ENCODE assay signal across 21 cellular contexts in the genomic region with DNA sequence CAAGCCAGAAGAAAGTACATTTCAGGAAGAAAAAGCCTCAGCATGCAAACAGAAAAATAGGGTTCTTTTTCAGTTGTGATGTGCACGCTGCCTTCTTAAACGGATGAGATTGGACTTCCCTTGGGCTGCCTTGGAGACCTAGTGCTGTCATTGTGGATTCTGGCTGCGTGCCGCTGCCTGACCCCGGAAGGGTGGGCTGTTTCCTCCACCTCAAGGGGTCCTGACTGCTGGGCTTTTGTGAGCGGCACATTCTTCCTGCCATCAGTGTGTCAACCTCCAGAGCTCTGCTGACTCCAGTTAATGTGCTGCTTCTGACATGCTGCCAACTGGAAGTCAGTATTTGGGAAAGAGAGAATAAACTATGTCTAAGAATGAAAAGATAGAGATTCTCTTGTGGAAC. TPM values are rescaled to one million over a fixed set of nuclear protein-coding genes. Genes with fewer than 3 reads are reported as not detected.
DNase-seq lines count a peak whose midpoint lies in the region; ATAC-seq, FAIRE-seq and TF ChIP-seq lines count a peak whose summit lies in the region.
"Had no signal": no experiment of that assay in that cellular context is flagged by ENCODE, and none has a peak within 500 bp of the region (broad histone marks: within the 10 kb centered on the region; RNA-seq: fewer than 3 reads in every experiment).

No MANE protein-coding gene starts in this region.

- H4K20me1 ChIP-seq in HepG2 (ENCODE audit: insufficient read depth, low read length), result no peaks in the 10 kb centered on the region; the same call in 1 of the 2 replicates

- POLR2A ChIA-PET in HepG2 (lab: Yijun Ruan, JAX), result interaction anchor here (1.0 kb wide), 1 partner anchor 25 kb away, joined by 3 read pairs; the partner anchor contains the start of genes CCNK and SETD3
- POLR2A ChIA-PET in Panc1 (lab: Charles Lee), result no interaction called here

- TF ChIP-seq RAD21 in liver (IDR thresholded peaks at IDR 0.05) (no peak), HepG2 (CRISPR knock-in tag; IDR thresholded peaks at IDR 0.05) (no peak)

- peaks cover 77% of the 10 kb centered on the region for H3K36me3 Mint-ChIP-seq in endodermal cell (ENCODE audit: low read depth)

- CTCF ChIA-PET in HepG2 (lab: Yijun Ruan, JAX; ENCODE audit: low intra/inter-chr PET ratio, low total read pairs), result no interaction called here
- CTCF ChIA-PET in Panc1 (lab: Charles Lee), result no interaction called here

- H3K4me3 Mint-ChIP-seq in endodermal cell, result no peak overlapping the region

- TF ChIP-seq EP300 in HepG2 (IDR thresholded peaks at IDR 0.05; ENCODE audit: low read depth in 2 of 2, low read length in 2 of 2) (no peak), HepG2 (CRISPR knock-in tag; IDR thresholded peaks at IDR 0.05; ENCODE audit: borderline replicate concordance) (no peak)

- H3K9me3 Mint-ChIP-seq in endodermal cell, result no peaks in the 10 kb centered on the region

- H3K4me3 ChIP-seq in liver (ENCODE audit: low read depth in 1 of 3, low read length in 3 of 3) (no peak overlapping the region), HepG2 (replicated peaks in 1 of 3; ENCODE audit: insufficient read depth in 1 of 3, low read depth in 2 of 3, low read length in 3 of 3) (no peak overlapping the region), Panc1 (ENCODE audit: low read depth in 2 of 2, low read length in 2 of 2) (no peak overlapping the region), endodermal cell (ENCODE audit: low read length) (no peak overlapping the region)
- H3K4me3 ChIP-seq: A549 had no signal

- H3K27me3 Mint-ChIP-seq in endodermal cell (ENCODE audit: insufficient read depth), result no peaks in the 10 kb centered on the region

- H3K27ac ChIP-seq in liver (ENCODE audit: low read depth in 1 of 2, low read length in 2 of 2) (no peak overlapping the region), HepG2 (ENCODE audit: extremely low read length, insufficient read depth, low read length) (no peak overlapping the region), Panc1 (ENCODE audit: low read length) (no peak overlapping the region), endodermal cell (ENCODE audit: low read depth, low read length) (no peak overlapping the region)
- H3K27ac ChIP-seq: A549 had no signal

- H3K36me3 ChIP-seq in liver (ENCODE audit: control insufficient read depth in 4 of 4, insufficient read depth in 3 of 4, low read depth in 1 of 4, low read length in 3 of 4), result peaks cover 8 to 73% (median 48%) of the 10 kb centered on the region in 4 donors
- H3K36me3 ChIP-seq in HepG2 (replicated peaks in 1 of 2; ENCODE audit: control insufficient read depth in 1 of 2, insufficient read depth in 2 of 2, low read length in 2 of 2), result peaks cover 36 to 88% of the 10 kb centered on the region in 2 experiments; a peak in 4 of 5 replicates
- peaks cover 19% of the 10 kb centered on the region for H3K36me3 ChIP-seq in Panc1 (ENCODE audit: control insufficient read depth, insufficient read depth, low read length)
- H3K36me3 ChIP-seq in endodermal cell (ENCODE audit: control insufficient read depth, insufficient read depth, low read length), result peaks cover 92% of the 10 kb centered on the region

- H3K27ac Mint-ChIP-seq in endodermal cell, result peak overlapping the region; percentile 72

- TF ChIP-seq CTCF in liver (IDR thresholded peaks at IDR 0.05; ENCODE audit: low read depth, low read length, missing input control) (no peak), HepG2 (CRISPR knock-in tag; IDR thresholded peaks at IDR 0.05) (no peak), Panc1 (IDR thresholded peaks at IDR 0.05) (no peak), endodermal cell (conservative IDR thresholded peaks at IDR 0.05) (no peak)

- peaks cover 8% of the 10 kb centered on the region for H3K4me1 Mint-ChIP-seq in endodermal cell

- DNase-seq in HepG2 (ENCODE audit: low spot score), result no peak
- DNase-seq in Panc1 (ENCODE audit: low read depth, low spot score), result no peak
- DNase-seq in endodermal cell, result no peak
- DNase-seq in iPS-NIHi7 (ENCODE audit: extremely low spot score), result no peak
- DNase-seq in NCI-H187 (lab: John Stamatoyannopoulos, UW), result no peak
- no peak for DNase-seq in DMS153 (lab: John Stamatoyannopoulos, UW)
- DNase-seq: C1 segment of cervical spinal cord; COR-L47; EL; KG1; NCI-H1105 treated with DMSO at 0.1 percent for 48 hours; NCI-H1694; NCI-H2107; NCI-H510A; NCI-H748 treated with DMSO at 0.1 percent for 48 hours; NK-92 treated with Interleukin-12 subunit alpha and Interleukin-12 subunit beta, amount 100 ng/mL, for 24 hours had no signal

- in situ Hi-C loops in HepG2 (cut with HindIII; ENCODE audit: extremely low pct_ligation_motif_present, low pct_unique_long_range_greater_than_20kb), result no loop called here
- in situ Hi-C loops in Panc1 (cut with HindIII; ENCODE audit: low pct_unique_long_range_greater_than_20kb, low sequenced_read_pairs), result no loop called here

- intact Hi-C loops in HepG2 (cut with micrococcal nuclease; ENCODE audit: unreplicated experiment), result no loop called here
- intact Hi-C loops in Panc1 (cut with micrococcal nuclease; ENCODE audit: unreplicated experiment), result no loop called here

- WGBS in liver, result 84% methylated on average over 6 of the region's 6 CpGs
- WGBS in HepG2 (ENCODE audit: low lambda C conversion rate), result 100% methylated on average over 4 of the region's 6 CpGs
- WGBS in endodermal cell (ENCODE audit: insufficient coverage in 1 of 2, insufficient read length in 1 of 2), 2 experiments, result 93 to 94% methylated on average over 6 of the region's 6 CpGs

- H3K9ac ChIP-seq in liver (ENCODE audit: low read depth in 1 of 2, low read length in 2 of 2) (no peak overlapping the region), HepG2 (ENCODE audit: insufficient read depth, low read depth, low read length) (no peak overlapping the region), endodermal cell (ENCODE audit: extremely low read depth, low read length, poor library complexity, severe bottlenecking) (no peak overlapping the region)

- H3K9me3 ChIP-seq in liver (ENCODE audit: control insufficient read depth in 4 of 4, low read length in 3 of 4), result no peaks in the 10 kb centered on the region
- no peaks in the 10 kb centered on the region for H3K9me3 ChIP-seq in HepG2 (ENCODE audit: low read length)
- H3K9me3 ChIP-seq in Panc1 (ENCODE audit: control insufficient read depth, insufficient read depth, low read depth, low read length), result no peaks in the 10 kb centered on the region
- H3K9me3 ChIP-seq in endodermal cell (ENCODE audit: control insufficient read depth, low read length), result no peaks in the 10 kb centered on the region
- H3K9me3 ChIP-seq: A549 had no signal

- H3K27me3 ChIP-seq in liver (ENCODE audit: control insufficient read depth in 4 of 4, insufficient read depth in 4 of 4, low read length in 3 of 4), result no peaks in the 10 kb centered on the region
- H3K27me3 ChIP-seq in HepG2 (ENCODE audit: control insufficient read depth in 1 of 2, insufficient read depth in 2 of 2, low read length in 2 of 2), result no peaks in the 10 kb centered on the region
- no peaks in the 10 kb centered on the region for H3K27me3 ChIP-seq in Panc1 (ENCODE audit: control insufficient read depth, insufficient read depth, low read length)
- H3K27me3 ChIP-seq in endodermal cell (ENCODE audit: control insufficient read depth, insufficient read depth, low read length, poor library complexity, severe bottlenecking), result no peaks in the 10 kb centered on the region

- H3K4me2 ChIP-seq in HepG2 (ENCODE audit: low read depth, low read length), result no peak overlapping the region
- H3K4me2 ChIP-seq: A549 had no signal

- no peak for FAIRE-seq in HepG2 (lab: Jason Lieb, UNC)
- FAIRE-seq: A549, GM12891, RCC 7860 had no signal

- no peak overlapping the region for H2AFZ ChIP-seq in HepG2 (ENCODE audit: low read length)

- TF ChIP-seq POLR2A in HepG2 (IDR thresholded peaks at IDR 0.05; ENCODE audit: insufficient read depth in 1 of 2, low read depth in 2 of 2, low read length in 2 of 2), result no peak

- H3K79me2 ChIP-seq in HepG2 (ENCODE audit: insufficient read depth, low read length), result no peaks in the 10 kb centered on the region

- no peak for ATAC-seq in HepG2
- ATAC-seq in Panc1, result no peak
- ATAC-seq: A549, Right ventricle myocardium inferior had no signal

- BruUV-seq in HepG2 (replicated peaks; lab: Mats Ljungman, UMichigan) (no TSS peak), Panc1 (replicated peaks; lab: Mats Ljungman, UMichigan) (TSS peak; percentile 32)

- H3K4me1 ChIP-seq in liver (ENCODE audit: control insufficient read depth in 4 of 4, insufficient read depth in 4 of 4, low read length in 3 of 4), result peaks cover 0 to 19% (median 10%) of the 10 kb centered on the region in 4 donors
- H3K4me1 ChIP-seq in HepG2 (ENCODE audit: insufficient read depth, low read length), result no peaks in the 10 kb centered on the region
- peaks cover 2% of the 10 kb centered on the region; the same call in 1 of the 2 replicates for H3K4me1 ChIP-seq in Panc1 (ENCODE audit: control insufficient read depth, insufficient read depth, low read length)
- H3K4me1 ChIP-seq in endodermal cell (ENCODE audit: control insufficient read depth, insufficient read depth, low read length), result no peaks in the 10 kb centered on the region
- H3K4me1 ChIP-seq: A549 had no signal

RNA-seq across cellular contexts. Expression of gene CCNK, which starts 25.1 kb away (rescaled TPM):
- total RNA-seq in liver, result 10 to 100 TPM; 17.7 to 33.4 TPM
- 1 to 10 TPM; 7.7 to 8.7 TPM for polyA plus RNA-seq in liver
- 9.7 and 16.5 TPM in 2 replicates for total RNA-seq in HepG2 (2016; rRNA removed; fragmentation: Illumina TruSeq; extraction: Trizol)
- total RNA-seq in HepG2 (2016; cell fraction: cytosol; rRNA removed; fragmentation: Illumina TruSeq; extraction: Trizol; ENCODE audit: low read depth), result 5.1 and 6.8 TPM in 2 replicates
- total RNA-seq in HepG2 (2016; cell fraction: insoluble cytoplasmic fraction; rRNA removed; fragmentation: Illumina TruSeq; extraction: Trizol), result 10.3 and 17.3 TPM in 2 replicates
- total RNA-seq in HepG2 (2016; cell fraction: membrane; rRNA removed; fragmentation: Illumina TruSeq; extraction: Trizol), result 17.8 and 18.8 TPM in 2 replicates
- 27.1 and 31.3 TPM in 2 replicates for total RNA-seq in HepG2 (2016; cell fraction: nucleus; rRNA removed; fragmentation: Illumina TruSeq; extraction: Trizol)
- polyA plus RNA-seq in HepG2 (2011; rRNA removed), result 4.9 and 14.0 TPM in 2 replicates
- 4.0 and 5.4 TPM in 2 replicates for polyA plus RNA-seq in HepG2 (2011; cell fraction: cytosol; rRNA removed)
- 10.8 and 10.9 TPM in 2 replicates for polyA plus RNA-seq in HepG2 (2011; cell fraction: nucleus; rRNA removed)
- polyA plus RNA-seq in HepG2 (2012), result 25.5 and 37.8 TPM in 2 replicates
- polyA plus RNA-seq in HepG2 (2016; cell fraction: cytosol; fragmentation: Illumina TruSeq; extraction: Trizol; ENCODE audit: low read depth), result 13.3 and 14.2 TPM in 2 replicates
- polyA plus RNA-seq in HepG2 (2016; cell fraction: insoluble cytoplasmic fraction; fragmentation: Illumina TruSeq; extraction: Trizol; ENCODE audit: low read depth), result 30.0 and 42.2 TPM in 2 replicates
- polyA plus RNA-seq in HepG2 (2016; cell fraction: membrane; fragmentation: Illumina TruSeq; extraction: Trizol; ENCODE audit: low read depth), result 26.4 and 33.9 TPM in 2 replicates
- polyA plus RNA-seq in HepG2 (2016; cell fraction: nucleus; fragmentation: Illumina TruSeq; extraction: Trizol; ENCODE audit: insufficient read depth, low read depth), result 35.3 and 41.4 TPM in 2 replicates
- polyA minus RNA-seq in HepG2 (2011; rRNA and poly(A)+ RNA removed; ENCODE audit: low replicate concordance), result 10.0 and 16.9 TPM in 2 replicates
- 15.8 and 19.7 TPM in 2 replicates for polyA minus RNA-seq in HepG2 (2011; cell fraction: cytosol; rRNA and poly(A)+ RNA removed)
- polyA minus RNA-seq in HepG2 (2011; cell fraction: nucleus; rRNA and poly(A)+ RNA removed), result 40.8 and 43.4 TPM in 2 replicates
- 47.8 TPM for total RNA-seq in Panc1 (2021; ENCODE audit: unreplicated experiment)
- 23.5 TPM for polyA plus RNA-seq in Panc1 (2012; ENCODE audit: insufficient read length)
- total RNA-seq in endodermal cell, result 10 to 100 TPM; 71.5 to 77.1 TPM
- 62.9 TPM for polyA plus RNA-seq in endodermal cell (2013, experiment 1 of 2)
- 60.4 TPM for polyA plus RNA-seq in endodermal cell (2013, experiment 2 of 2)

RNA-seq across cellular contexts. Expression of gene SETD3, which starts 25.6 kb away (rescaled TPM):
- total RNA-seq in liver (10 to 100 TPM; 18.7 to 39.7 TPM), HepG2 (2016; rRNA removed; fragmentation: Illumina TruSeq; extraction: Trizol) (67.1 and 71.2 TPM in 2 replicates), Panc1 (2021; ENCODE audit: unreplicated experiment) (51.1 TPM), endodermal cell (10 to 100 TPM; 57.8 to 68.1 TPM)
- polyA plus RNA-seq in liver (10 to 100 TPM; 19.1 to 19.7 TPM), HepG2 (2011; rRNA removed) (26.6 and 30.3 TPM in 2 replicates)
- 486 and 562 TPM in 2 replicates for total RNA-seq in HepG2 (2016; cell fraction: cytosol; rRNA removed; fragmentation: Illumina TruSeq; extraction: Trizol; ENCODE audit: low read depth)
- total RNA-seq in HepG2 (2016; cell fraction: insoluble cytoplasmic fraction; rRNA removed; fragmentation: Illumina TruSeq; extraction: Trizol), result 65.7 and 69.4 TPM in 2 replicates
- total RNA-seq in HepG2 (2016; cell fraction: membrane; rRNA removed; fragmentation: Illumina TruSeq; extraction: Trizol), result 174 and 189 TPM in 2 replicates
- total RNA-seq in HepG2 (2016; cell fraction: nucleus; rRNA removed; fragmentation: Illumina TruSeq; extraction: Trizol), result 32.6 and 38.0 TPM in 2 replicates
- polyA plus RNA-seq in HepG2 (2011; cell fraction: cytosol; rRNA removed), result 17.9 and 21.3 TPM in 2 replicates
- 9.0 and 9.6 TPM in 2 replicates for polyA plus RNA-seq in HepG2 (2011; cell fraction: nucleus; rRNA removed)
- polyA plus RNA-seq in HepG2 (2012), result 30.1 and 35.9 TPM in 2 replicates
- polyA plus RNA-seq in HepG2 (2016; cell fraction: cytosol; fragmentation: Illumina TruSeq; extraction: Trizol; ENCODE audit: low read depth), result 31.4 and 32.0 TPM in 2 replicates
- polyA plus RNA-seq in HepG2 (2016; cell fraction: insoluble cytoplasmic fraction; fragmentation: Illumina TruSeq; extraction: Trizol; ENCODE audit: low read depth), result 60.4 and 64.7 TPM in 2 replicates
- polyA plus RNA-seq in HepG2 (2016; cell fraction: membrane; fragmentation: Illumina TruSeq; extraction: Trizol; ENCODE audit: low read depth), result 47.6 and 54.1 TPM in 2 replicates
- 32.3 and 34.4 TPM in 2 replicates for polyA plus RNA-seq in HepG2 (2016; cell fraction: nucleus; fragmentation: Illumina TruSeq; extraction: Trizol; ENCODE audit: insufficient read depth, low read depth)
- 45.8 and 74.7 TPM in 2 replicates for polyA minus RNA-seq in HepG2 (2011; rRNA and poly(A)+ RNA removed; ENCODE audit: low replicate concordance)
- 54.3 and 55.8 TPM in 2 replicates for polyA minus RNA-seq in HepG2 (2011; cell fraction: cytosol; rRNA and poly(A)+ RNA removed)
- polyA minus RNA-seq in HepG2 (2011; cell fraction: nucleus; rRNA and poly(A)+ RNA removed), result 34.1 and 34.2 TPM in 2 replicates
- polyA plus RNA-seq in Panc1 (2012; ENCODE audit: insufficient read length), result 25.3 TPM
- 41.3 TPM for polyA plus RNA-seq in endodermal cell (2013, experiment 1 of 2)
- 38.5 TPM for polyA plus RNA-seq in endodermal cell (2013, experiment 2 of 2)
